14 cellular contexts compared by ENCODE assay signal in genomic region chr11:110856993-110857812, GRCh38.
DNase-seq lines count a peak whose midpoint lies in the region; ATAC-seq, FAIRE-seq and TF ChIP-seq lines count a peak whose summit lies in the region.
"Had no signal": no experiment of that assay in that cellular context is flagged by ENCODE, and none has a peak within 500 bp of the region (broad histone marks: within the 10 kb centered on the region; RNA-seq: fewer than 3 reads in every experiment).

No MANE protein-coding gene starts in this region.

- no peak for TF ChIP-seq CTCF in chondrocyte (IDR thresholded peaks at IDR 0.05)

- DNase-seq in chondrocyte (ENCODE audit: low spot score) (no peak), GM12891 (ENCODE audit: insufficient read length, low spot score) (no peak)
- no peak for DNase-seq in NK-92 treated with Interleukin-12 subunit alpha and Interleukin-12 subunit beta, amount 100 ng/mL, for 24 hours (lab: John Stamatoyannopoulos, UW)
- no peak for DNase-seq in activated CD8-positive, alpha-beta memory T cell treated with anti-CD3 and anti-CD28 coated beads for 24 hours
- DNase-seq: activated gamma-delta T cell; CD8-positive, alpha-beta memory T cell had no signal

- peak overlapping the region; percentile 37 for H3K27ac Mint-ChIP-seq in chondrocyte (ENCODE audit: unreplicated experiment)
- H3K27ac Mint-ChIP-seq: CD8-positive, alpha-beta memory T cell had no signal

- no peaks in the 10 kb centered on the region for H3K4me1 ChIP-seq in urinary bladder (ENCODE audit: insufficient read depth)
- H3K4me1 ChIP-seq: gastrocnemius medialis, SJSA1 had no signal

- H3K27ac ChIP-seq in urinary bladder (ENCODE audit: low read depth): peak overlapping the region; percentile 10
- H3K27ac ChIP-seq: SJSA1 had no signal

- peak; percentile 56 for ATAC-seq in GM19438 (IDR thresholded peaks at IDR 0.05; ENCODE audit: low read depth, unreplicated experiment)
- ATAC-seq in HG03095 (IDR thresholded peaks at IDR 0.05; ENCODE audit: unreplicated experiment): peak; percentile 53
- no peak for ATAC-seq in HG03039 (IDR thresholded peaks at IDR 0.05; ENCODE audit: unreplicated experiment)

- no peaks in the 10 kb centered on the region for H3K9me3 Mint-ChIP-seq in chondrocyte (ENCODE audit: low read depth)

- H3K4me3 Mint-ChIP-seq in chondrocyte (ENCODE audit: unreplicated experiment): no peak overlapping the region
- H3K4me3 Mint-ChIP-seq: CD8-positive, alpha-beta memory T cell had no signal

- TF ChIP-seq POLR2A in GM12891 (IDR thresholded peaks at IDR 0.05; ENCODE audit: low read depth, low read length): no peak

- no peaks in the 10 kb centered on the region for H3K36me3 Mint-ChIP-seq in chondrocyte (ENCODE audit: low read depth)
- H3K36me3 Mint-ChIP-seq: CD8-positive, alpha-beta memory T cell had no signal

- no peaks in the 10 kb centered on the region for H3K36me3 ChIP-seq in urinary bladder (ENCODE audit: insufficient read depth)
- H3K36me3 ChIP-seq: gastrocnemius medialis, MG63, SJSA1 had no signal

- H3K4me1 Mint-ChIP-seq in chondrocyte (ENCODE audit: low read depth): peaks cover 27% of the 10 kb centered on the region
- H3K4me1 Mint-ChIP-seq: CD8-positive, alpha-beta memory T cell had no signal

- no peaks in the 10 kb centered on the region for H3K27me3 Mint-ChIP-seq in chondrocyte (ENCODE audit: low read depth)

- H3K4me3 ChIP-seq in urinary bladder (ENCODE audit: low read depth, low read length): no peak overlapping the region
- H3K4me3 ChIP-seq: gastrocnemius medialis, MG63, SJSA1, skin epidermis had no signal

- WGBS in urinary bladder: 57% methylated on average over 3 of the region's 3 CpGs

- FAIRE-seq in GM12891 (lab: Jason Lieb, UNC): no peak

TF ChIP-seq in GM12891, 5 proteins besides CTCF, POLR2A, EP300 and RAD21:
- TF ChIP-seq SPI1 (IDR thresholded peaks at IDR 0.05; ENCODE audit: low read depth, low read length) (no peak), TAF1 (IDR thresholded peaks at IDR 0.05; ENCODE audit: low read depth, low read length) (no peak), POLR2AphosphoS5 (IDR thresholded peaks at IDR 0.05; ENCODE audit: low read depth, low read length) (no peak), PAX5 (IDR thresholded peaks at IDR 0.05; ENCODE audit: insufficient read depth, low read length, severe bottlenecking) (no peak), POU2F2 (IDR thresholded peaks at IDR 0.05; ENCODE audit: low read depth, low read length) (no peak)
